In genomic region chr1:216614011-216614934, GRCh38 we compare ENCODE assay signal across 22 cellular contexts.
"Had no signal": no experiment of that assay in that cellular context is flagged by ENCODE, and none has a peak within 500 bp of the region (broad histone marks: within the 10 kb centered on the region; RNA-seq: fewer than 3 reads in every experiment).

No MANE protein-coding gene starts in this region.

- DNase-seq: activated CD4-positive, alpha-beta T cell treated with anti-CD3 and anti-CD28 coated beads for 1 hour; activated CD4-positive, alpha-beta T cell treated with anti-CD3 and anti-CD28 coated beads, Interleukin-2, amount 50 U/mL, for 1 hour; activated CD8-positive, alpha-beta T cell treated with anti-CD3 and anti-CD28 coated beads, Interleukin-2, amount 10 ng/mL, durations not matched to agents 7 days and 5 days; activated gamma-delta T cell treated with Interleukin-2 at 50 U/mL for 16 hours; anterior cingulate cortex; body of pancreas; dermis blood vessel endothelial cell; effector CD8-positive, alpha-beta T cell; kidney; natural killer cell; pancreas; stimulated activated CD4-positive, alpha-beta T cell treated with anti-CD3 and anti-CD28 coated beads, Interleukin-15, amount 100 ng/mL, for 24 hours; testis; trophoblast cell had no signal

- H3K27ac ChIP-seq: body of pancreas, foreskin keratinocyte, pancreas, testis, vagina had no signal

- H3K27ac Mint-ChIP-seq: activated CD8-positive, alpha-beta T cell treated with anti-CD3 and anti-CD28 coated beads, Interleukin-2, amount 10 ng/mL, durations not matched to agents 7 days and 5 days; activated naive CD4-positive, alpha-beta T cell treated with anti-CD3 and anti-CD28 coated beads, Interleukin-2, amount 50 U/mL, for 24 hours; natural killer cell; stimulated activated memory B cell treated with anti-CD40 and anti-IgM and Interleukin-4, amounts not matched to agents 10 μg/mL and 1 μg/mL and 100 μg/mL, for 72 hours had no signal

- H3K9me3 Mint-ChIP-seq: stimulated activated memory B cell treated with anti-CD40 and anti-IgM and Interleukin-4, amounts not matched to agents 10 μg/mL and 1 μg/mL and 100 μg/mL, for 72 hours had no signal

- H3K36me3 ChIP-seq: pancreas, vagina had no signal

- H3K4me1 Mint-ChIP-seq: activated naive CD4-positive, alpha-beta T cell treated with anti-CD3 and anti-CD28 coated beads, Interleukin-2, amount 50 U/mL, for 24 hours; natural killer cell; stimulated activated memory B cell treated with anti-CD40 and anti-IgM and Interleukin-4, amounts not matched to agents 10 μg/mL and 1 μg/mL and 100 μg/mL, for 72 hours had no signal

- ATAC-seq: activated CD8-positive, alpha-beta T cell treated with anti-CD3 and anti-CD28 coated beads, Interleukin-2, amount 10 ng/mL, durations not matched to agents 7 days and 5 days; body of pancreas; left lobe of liver; natural killer cell; pancreas; sciatic nerve; stimulated activated memory B cell treated with anti-CD40 and anti-IgM and Interleukin-4, amounts not matched to agents 10 μg/mL and 1 μg/mL and 100 μg/mL, for 72 hours had no signal

- H3K27me3 ChIP-seq: body of pancreas, foreskin keratinocyte, pancreas, testis, vagina had no signal

- H3K27me3 Mint-ChIP-seq: activated naive CD4-positive, alpha-beta T cell treated with anti-CD3 and anti-CD28 coated beads, Interleukin-2, amount 50 U/mL, for 24 hours; stimulated activated memory B cell treated with anti-CD40 and anti-IgM and Interleukin-4, amounts not matched to agents 10 μg/mL and 1 μg/mL and 100 μg/mL, for 72 hours had no signal

- H3K36me3 Mint-ChIP-seq: activated naive CD4-positive, alpha-beta T cell treated with anti-CD3 and anti-CD28 coated beads, Interleukin-2, amount 50 U/mL, for 24 hours; natural killer cell; stimulated activated memory B cell treated with anti-CD40 and anti-IgM and Interleukin-4, amounts not matched to agents 10 μg/mL and 1 μg/mL and 100 μg/mL, for 72 hours had no signal

- H3K4me3 ChIP-seq: body of pancreas, lung, pancreas, smooth muscle cell, testis, vagina had no signal

- H3K4me3 Mint-ChIP-seq: activated CD8-positive, alpha-beta T cell treated with anti-CD3 and anti-CD28 coated beads, Interleukin-2, amount 10 ng/mL, durations not matched to agents 7 days and 5 days; activated naive CD4-positive, alpha-beta T cell treated with anti-CD3 and anti-CD28 coated beads, Interleukin-2, amount 50 U/mL, for 24 hours; natural killer cell; stimulated activated memory B cell treated with anti-CD40 and anti-IgM and Interleukin-4, amounts not matched to agents 10 μg/mL and 1 μg/mL and 100 μg/mL, for 72 hours had no signal

- H3K9me3 ChIP-seq: body of pancreas, pancreas, testis, vagina had no signal

- H3K4me1 ChIP-seq: body of pancreas, foreskin keratinocyte, pancreas, testis, vagina had no signal
